ENCODE assay signal across 14 cellular contexts in genomic region chr2:215553946-215554345, GRCh38.
A peak's percentile ranks its signal among the peaks of the same experiment; 100 is the strongest.
DNase-seq lines count a peak whose midpoint lies in the region; ATAC-seq, FAIRE-seq and TF ChIP-seq lines count a peak whose summit lies in the region.
"Had no signal": no experiment of that assay in that cellular context is flagged by ENCODE, and none has a peak within 500 bp of the region (broad histone marks: within the 10 kb centered on the region; RNA-seq: fewer than 3 reads in every experiment).

No MANE protein-coding gene starts in this region.

- TF ChIP-seq CTCF in BE2C (IDR thresholded peaks at IDR 0.05; ENCODE audit: low read depth, low read length) (peak; percentile 24), GM13977 (IDR thresholded peaks at IDR 0.05; ENCODE audit: extremely low read depth, insufficient read depth, missing control alignments) (peak; percentile 31), choroid plexus epithelial cell (conservative IDR thresholded peaks at IDR 0.05; ENCODE audit: low read depth, low read length) (peak; percentile 35)

- no peak for FAIRE-seq in urothelium cell line (lab: Jason Lieb, UNC)
- FAIRE-seq: pancreas had no signal

- DNase-seq in BE2C (no peak), GM13977 (ENCODE audit: low spot score) (no peak), NCI-H69 (lab: John Stamatoyannopoulos, UW) (peak; percentile 4), choroid plexus epithelial cell (ENCODE audit: low read depth) (no peak), urothelium cell line (ENCODE audit: low spot score) (no peak)
- DNase-seq in T-helper 2 cell treated with Interferon-gamma antibody and Interleukin-4, amounts not matched to agents 5 μg/mL and 100 μg/mL, for 36 hours (ENCODE audit: low spot score): no peak
- DNase-seq: activated CD4-positive, CD25-positive, alpha-beta regulatory T cell treated with anti-CD3 and anti-CD28 coated beads, Interleukin-2, amount 50 U/mL, for 72 hours; activated T-cell treated with anti-CD3 and anti-CD28 coated beads, Interleukin-2, amount 50 U/mL, for 4 hours; adrenal gland; colonic mucosa; NCI-H1417 treated with DMSO at 0.1 percent for 48 hours; pancreas had no signal

- no peak overlapping the region for H3K4me3 Mint-ChIP-seq in T-helper 2 cell treated with Interferon-gamma antibody and Interleukin-4, amounts not matched to agents 5 μg/mL and 100 μg/mL, for 36 hours
- H3K4me3 Mint-ChIP-seq: activated T-cell treated with anti-CD3 and anti-CD28 coated beads, Interleukin-2, amount 50 U/mL, for 4 hours had no signal

- H3K27ac Mint-ChIP-seq in T-helper 2 cell treated with Interferon-gamma antibody and Interleukin-4, amounts not matched to agents 5 μg/mL and 100 μg/mL, for 36 hours: no peak overlapping the region

- in situ Hi-C loops in GM13977 (cut with MboI; ENCODE audit: low pct_unique_long_range_greater_than_20kb, low sequenced_read_pairs, unreplicated experiment): no loop called here

- ATAC-seq in HG03025 (IDR thresholded peaks at IDR 0.05; ENCODE audit: low FRiP score, unreplicated experiment): no peak
- no peak for ATAC-seq in HG02870 (IDR thresholded peaks at IDR 0.05; ENCODE audit: unreplicated experiment)
- ATAC-seq: activated T-cell treated with anti-CD3 and anti-CD28 coated beads, Interleukin-2, amount 50 U/mL, for 4 hours; pancreas had no signal

- no peaks in the 10 kb centered on the region for H3K9me3 Mint-ChIP-seq in T-helper 2 cell treated with Interferon-gamma antibody and Interleukin-4, amounts not matched to agents 5 μg/mL and 100 μg/mL, for 36 hours
- H3K9me3 Mint-ChIP-seq: activated T-cell treated with anti-CD3 and anti-CD28 coated beads, Interleukin-2, amount 50 U/mL, for 4 hours had no signal

- peaks cover 3% of the 10 kb centered on the region for H3K27me3 Mint-ChIP-seq in T-helper 2 cell treated with Interferon-gamma antibody and Interleukin-4, amounts not matched to agents 5 μg/mL and 100 μg/mL, for 36 hours (ENCODE audit: low read depth)

- no peaks in the 10 kb centered on the region for H3K4me1 Mint-ChIP-seq in T-helper 2 cell treated with Interferon-gamma antibody and Interleukin-4, amounts not matched to agents 5 μg/mL and 100 μg/mL, for 36 hours (ENCODE audit: low read depth)

- no peak overlapping the region for H3K4me3 ChIP-seq in BE2C (ENCODE audit: low read depth, low read length)
- no peak overlapping the region for H3K4me3 ChIP-seq in choroid plexus epithelial cell (ENCODE audit: low read depth, low read length)
- H3K4me3 ChIP-seq: adrenal gland, colonic mucosa, pancreas had no signal

- no peaks in the 10 kb centered on the region for H3K36me3 ChIP-seq in BE2C
- H3K36me3 ChIP-seq: adrenal gland, colonic mucosa, pancreas had no signal

- H3K36me3 Mint-ChIP-seq in T-helper 2 cell treated with Interferon-gamma antibody and Interleukin-4, amounts not matched to agents 5 μg/mL and 100 μg/mL, for 36 hours (ENCODE audit: low read depth): no peaks in the 10 kb centered on the region

- no peaks in the 10 kb centered on the region for H3K27me3 ChIP-seq in BE2C
- H3K27me3 ChIP-seq: adrenal gland, colonic mucosa, pancreas had no signal

- H3K4me1 ChIP-seq in BE2C: no peaks in the 10 kb centered on the region
- H3K4me1 ChIP-seq: adrenal gland, colonic mucosa, pancreas had no signal

- H3K9me3 ChIP-seq in BE2C: no peaks in the 10 kb centered on the region
- H3K9me3 ChIP-seq: adrenal gland, colonic mucosa, pancreas had no signal
